ENCODE assay signal across 8 cellular contexts in genomic region chr21:44875341-44875740, GRCh38. TPM values are rescaled to one million over a fixed set of nuclear protein-coding genes. Genes with fewer than 3 reads are reported as not detected.
A peak's percentile ranks its signal among the peaks of the same experiment; 100 is the strongest.
DNase-seq lines count a peak whose midpoint lies in the region; ATAC-seq, FAIRE-seq and TF ChIP-seq lines count a peak whose summit lies in the region.

No MANE protein-coding gene starts in this region.

- DNase-seq in SIG-M5 treated with dmso at 0.1 percent for 504 hours (lab: John Stamatoyannopoulos, UW; ENCODE audit: unreplicated experiment) (peak; percentile 72), SIG-M5 (lab: John Stamatoyannopoulos, UW) (no peak), esophagus muscularis mucosa (ENCODE audit: extremely low spot score) (no peak), pancreas (no peak), GM19238 (ENCODE audit: insufficient read length, low spot score) (no peak), NCI-H1092 (lab: John Stamatoyannopoulos, UW) (no peak)

- no peak overlapping the region for H3K4me3 ChIP-seq in SU-DHL-6 (ENCODE audit: insufficient read depth, low read length, poor library complexity, severe bottlenecking)
- peak overlapping the region; percentile 84 to 99 (median 96) for H3K4me3 ChIP-seq in esophagus muscularis mucosa
- H3K4me3 ChIP-seq in pancreas, result peak overlapping the region in 3 of 4 donors; percentile 45 to 96 (median 81)

- no peaks in the 10 kb centered on the region for H3K9me2 ChIP-seq in SU-DHL-6 (replicated peaks; ENCODE audit: insufficient read depth, low read length)

- intact Hi-C loops in esophagus muscularis mucosa (cut with DNase I), result loop anchor here (2.0 kb wide), 1 partner anchor 75 kb away; the partner anchor contains the start of gene UBE2G2
- intact Hi-C loops in pancreas (cut with DNase I), result no loop called here

- FAIRE-seq in pancreas (lab: Jason Lieb, UNC), result no peak

- no peaks in the 10 kb centered on the region for H3K36me3 ChIP-seq in SU-DHL-6 (ENCODE audit: low read length)
- no peaks in the 10 kb centered on the region for H3K36me3 ChIP-seq in esophagus muscularis mucosa
- H3K36me3 ChIP-seq in pancreas, result no peaks in the 10 kb centered on the region

- H3K79me2 ChIP-seq in SU-DHL-6 (ENCODE audit: insufficient read depth, low read length), result peaks cover 25% of the 10 kb centered on the region; the same call in 1 of the 2 replicates

- H3K9me3 ChIP-seq in SU-DHL-6 (ENCODE audit: insufficient read depth, low read length) (no peaks in the 10 kb centered on the region), esophagus muscularis mucosa (no peaks in the 10 kb centered on the region), pancreas (no peaks in the 10 kb centered on the region)

- TF ChIP-seq POLR2A in esophagus muscularis mucosa (IDR thresholded peaks at IDR 0.05; ENCODE audit: low read depth), result no peak

- no peak overlapping the region for H3K9ac ChIP-seq in SU-DHL-6 (ENCODE audit: low read length)

- no peaks in the 10 kb centered on the region for H3K27me3 ChIP-seq in SU-DHL-6 (ENCODE audit: low read length)
- H3K27me3 ChIP-seq in esophagus muscularis mucosa, result no peaks in the 10 kb centered on the region
- H3K27me3 ChIP-seq in pancreas, result no peaks in the 10 kb centered on the region

- peak overlapping the region; percentile 61 for H3K4me2 ChIP-seq in SU-DHL-6 (ENCODE audit: low read depth, low read length, poor library complexity, severe bottlenecking)

- peaks cover 19% of the 10 kb centered on the region; the same call in 1 of the 2 replicates for H4K20me1 ChIP-seq in SU-DHL-6 (ENCODE audit: low read depth, low read length)

- ATAC-seq in pancreas (peak in 1 of 4 donors; percentile 5), GM18873 (IDR thresholded peaks at IDR 0.05; ENCODE audit: low FRiP score, unreplicated experiment) (no peak)

- 35% methylated on average over 8 of the region's 8 CpGs for WGBS in esophagus muscularis mucosa
- WGBS in pancreas, 2 donors, result 16 to 27% methylated on average over 8 of the region's 8 CpGs

- no peaks in the 10 kb centered on the region for H3F3A ChIP-seq in SU-DHL-6 (ENCODE audit: insufficient read depth)

- no peak for TF ChIP-seq EP300 in esophagus muscularis mucosa (IDR thresholded peaks at IDR 0.05)

- H3K27ac ChIP-seq in SU-DHL-6 (ENCODE audit: low read depth, low read length), result no peak overlapping the region
- peak overlapping the region; percentile 96 to 98 (median 97) for H3K27ac ChIP-seq in esophagus muscularis mucosa (replicated peaks in 1 of 4)
- H3K27ac ChIP-seq in pancreas, result peak overlapping the region; percentile 62 to 89 (median 86)

- H3K4me1 ChIP-seq in esophagus muscularis mucosa (peaks cover 37 to 49% (median 43%) of the 10 kb centered on the region in 4 donors), pancreas (peaks cover 16 to 18% (median 17%) of the 10 kb centered on the region in 3 donors)

- no peak overlapping the region for H2AFZ ChIP-seq in SU-DHL-6 (ENCODE audit: low read depth, low read length, severe bottlenecking)

- no peak for TF ChIP-seq CTCF in SU-DHL-6 (IDR thresholded peaks at IDR 0.05; ENCODE audit: insufficient read depth, low read length, poor library complexity, severe bottlenecking)
- TF ChIP-seq CTCF in esophagus muscularis mucosa (IDR thresholded peaks at IDR 0.05), result peak; percentile 17 to 52 (median 31)
- no peak for TF ChIP-seq CTCF in pancreas (IDR thresholded peaks at IDR 0.05)

RNA-seq across cellular contexts. Expression of gene PTTG1IP, which starts 1.9 kb away (rescaled TPM):
- total RNA-seq in esophagus muscularis mucosa, result 100 to 1,000 TPM; 222 to 382 (median 302) TPM
- total RNA-seq in pancreas, result 100 to 1,000 TPM in 1 of 6 donors, 10 to 100 TPM in 5; 47.3 to 118 (median 60.6) TPM
- 10 to 100 TPM; 44.9 to 71.0 TPM for polyA plus RNA-seq in pancreas

RNA-seq across cellular contexts. Expression of gene ITGB2, which starts 45.4 kb away (rescaled TPM):
- total RNA-seq in esophagus muscularis mucosa (100 to 1,000 TPM in 1 of 4 donors, 10 to 100 TPM in 3; 33.2 to 110 (median 44.0) TPM), pancreas (10 to 100 TPM in 3 of 6 donors, 1 to 10 TPM in 3; 1.1 to 88.0 (median 14.8) TPM)
- 10 to 100 TPM in 1 of 2 donors, 1 to 10 TPM in 1; 5.1 to 15.1 TPM for polyA plus RNA-seq in pancreas

RNA-seq across cellular contexts. Expression of gene SUMO3, which starts 57.5 kb away (rescaled TPM):
- 10 to 100 TPM; 46.1 to 52.2 (median 48.6) TPM for total RNA-seq in esophagus muscularis mucosa
- total RNA-seq in pancreas, result 10 to 100 TPM; 17.3 to 29.1 (median 21.7) TPM
- polyA plus RNA-seq in pancreas, result 10 to 100 TPM; 14.0 to 29.1 TPM

Comparison
In these comparisons a context has a peak if more than half of its experiments do, and no peak if none do; other contexts are left out.
1. CTCF ChIP-seq: peak in esophagus muscularis mucosa (3 of 3); none in SU-DHL-6 (single experiment) and pancreas (0 of 4).